Comparison of ENCODE assay signal across 17 cellular contexts in genomic region chr4:1058198-1058996, GRCh38. TPM values are rescaled to one million over a fixed set of nuclear protein-coding genes. Genes with fewer than 3 reads are reported as not detected.
DNase-seq lines count a peak whose midpoint lies in the region; ATAC-seq and TF ChIP-seq lines count a peak whose summit lies in the region.
"Had no signal": no experiment of that assay in that cellular context is flagged by ENCODE, and none has a peak within 500 bp of the region (broad histone marks: within the 10 kb centered on the region; RNA-seq: fewer than 3 reads in every experiment).

No MANE protein-coding gene starts in this region.

- H3K36me3 Mint-ChIP-seq in stimulated activated memory B cell treated with anti-CD40 and anti-IgM and Interleukin-4, amounts not matched to agents 10 μg/mL and 1 μg/mL and 100 μg/mL, for 72 hours = peaks cover 4% of the 10 kb centered on the region

- ATAC-seq in stimulated activated memory B cell treated with anti-CD40 and anti-IgM and Interleukin-4, amounts not matched to agents 10 μg/mL and 1 μg/mL and 100 μg/mL, for 72 hours = no peak

- WGBS in mesendoderm (ENCODE audit: extremely low coverage, insufficient coverage, low lambda C conversion rate) = no CpG with 5 or more reads among the region's 35 CpGs

- no peak overlapping the region for H3K56ac ChIP-seq in mesendoderm (ENCODE audit: low read length)

- H3K79me1 ChIP-seq in mesendoderm (ENCODE audit: low read length) = no peaks in the 10 kb centered on the region

- peak; percentile 22 for DNase-seq in DMS53 treated with DMSO at 0.1 percent for 48 hours (lab: John Stamatoyannopoulos, UW; ENCODE audit: unreplicated experiment)
- peak; percentile 35 for DNase-seq in coronary artery (ENCODE audit: low spot score)
- peak; percentile 40 for DNase-seq in mesendoderm
- no peak for DNase-seq in SKM-1 (lab: John Stamatoyannopoulos, UW; ENCODE audit: unreplicated experiment)
- no peak for DNase-seq in 8988T
- no peak for DNase-seq in NCI-H1694 treated with DMSO at 0.1 percent for 48 hours (lab: John Stamatoyannopoulos, UW)
- DNase-seq: activated CD4-positive, alpha-beta T cell treated with anti-CD3 and anti-CD28 coated beads, Interleukin-2, amount 10 ng/mL, durations not matched to agents 7 days and 5 days; dermis blood vessel endothelial cell; DND-41; MV-4-11; NCI-H2171 had no signal

- no peak overlapping the region for H3K23ac ChIP-seq in mesendoderm (ENCODE audit: low read length)

- H3K9me3 Mint-ChIP-seq in stimulated activated memory B cell treated with anti-CD40 and anti-IgM and Interleukin-4, amounts not matched to agents 10 μg/mL and 1 μg/mL and 100 μg/mL, for 72 hours = no peaks in the 10 kb centered on the region
- H3K9me3 Mint-ChIP-seq: activated CD4-positive, alpha-beta T cell treated with anti-CD3 and anti-CD28 coated beads, Interleukin-2, amount 10 ng/mL, durations not matched to agents 7 days and 5 days; activated T-helper 1 cell treated with anti-CD3 and anti-CD28 coated beads, Interleukin-12 subunit alpha, Interleukin-12 subunit beta, Interleukin-2, Interleukin-4 antibody, amounts not matched to agents 30 ng/mL and 10 ng/mL and 1 ng/mL, durations not matched to agents 14 hours and 24 hours and 36 hours had no signal

- H3K27me3 ChIP-seq in BLaER1 treated with 17β-estradiol and CSF1 and Interleukin-3, amounts not matched to agents 10 nM and 100 nM = peaks cover 93 to 99% (median 96%) of the 10 kb centered on the region in 11 experiments
- H3K27me3 ChIP-seq in mesendoderm (ENCODE audit: insufficient read depth, low read length, poor library complexity) = peaks cover under 1% of the 10 kb centered on the region

- H2BK5ac ChIP-seq in mesendoderm (ENCODE audit: low read length) = no peak overlapping the region

- peaks cover 24% of the 10 kb centered on the region for H3K4me1 Mint-ChIP-seq in stimulated activated memory B cell treated with anti-CD40 and anti-IgM and Interleukin-4, amounts not matched to agents 10 μg/mL and 1 μg/mL and 100 μg/mL, for 72 hours

- no peak for TF ChIP-seq CTCF in coronary artery (IDR thresholded peaks at IDR 0.05)

- H4K20me1 ChIP-seq in BLaER1 treated with 17β-estradiol and CSF1 and Interleukin-3, amounts not matched to agents 10 nM and 100 nM = peaks cover 0 to 54% (median 31%) of the 10 kb centered on the region in 11 experiments; a peak in 18 of 22 replicates

- no peak overlapping the region for H3K4me3 Mint-ChIP-seq in stimulated activated memory B cell treated with anti-CD40 and anti-IgM and Interleukin-4, amounts not matched to agents 10 μg/mL and 1 μg/mL and 100 μg/mL, for 72 hours
- H3K4me3 Mint-ChIP-seq: activated CD4-positive, alpha-beta T cell treated with anti-CD3 and anti-CD28 coated beads, Interleukin-2, amount 10 ng/mL, durations not matched to agents 7 days and 5 days; activated T-helper 1 cell treated with anti-CD3 and anti-CD28 coated beads, Interleukin-12 subunit alpha, Interleukin-12 subunit beta, Interleukin-2, Interleukin-4 antibody, amounts not matched to agents 30 ng/mL and 10 ng/mL and 1 ng/mL, durations not matched to agents 14 hours and 24 hours and 36 hours; stimulated activated naive CD8-positive, alpha-beta T cell treated with anti-CD3 and anti-CD28 coated beads, Interleukin-15, Interleukin-2, amounts not matched to agents 100 ng/mL and 50 ng/mL, for 24 hours had no signal

- no peak overlapping the region for H3K4me3 ChIP-seq in BLaER1 treated with 17β-estradiol and CSF1 and Interleukin-3, amounts not matched to agents 10 nM and 100 nM
- H3K4me3 ChIP-seq in coronary artery (no peak overlapping the region), mesendoderm (ENCODE audit: low read length) (no peak overlapping the region)
- H3K4me3 ChIP-seq: lung, smooth muscle cell had no signal

- no peak overlapping the region for H3K27ac ChIP-seq in BLaER1 treated with 17β-estradiol and CSF1 and Interleukin-3, amounts not matched to agents 10 nM and 100 nM
- H3K27ac ChIP-seq in coronary artery (no peak overlapping the region), mesendoderm (ENCODE audit: low read depth, low read length) (no peak overlapping the region)

- H4K8ac ChIP-seq in mesendoderm (ENCODE audit: low read depth, low read length) = no peak overlapping the region

- no peaks in the 10 kb centered on the region for H3K36me3 ChIP-seq in BLaER1 treated with 17β-estradiol and CSF1 and Interleukin-3, amounts not matched to agents 10 nM and 100 nM
- H3K36me3 ChIP-seq in mesendoderm (ENCODE audit: control insufficient read depth, insufficient read depth, low read length) = no peaks in the 10 kb centered on the region

- H2AK5ac ChIP-seq in mesendoderm (ENCODE audit: low read length) = no peak overlapping the region

- H3K27me3 Mint-ChIP-seq in stimulated activated memory B cell treated with anti-CD40 and anti-IgM and Interleukin-4, amounts not matched to agents 10 μg/mL and 1 μg/mL and 100 μg/mL, for 72 hours = peaks cover 45% of the 10 kb centered on the region

- H3K18ac ChIP-seq in mesendoderm (ENCODE audit: low read length) = no peak overlapping the region

- no peak overlapping the region for H2BK15ac ChIP-seq in mesendoderm (replicated peaks; ENCODE audit: low read depth)

- peaks cover 13 to 51% (median 32%) of the 10 kb centered on the region in 10 experiments for H3K4me1 ChIP-seq in BLaER1 treated with 17β-estradiol and CSF1 and Interleukin-3, amounts not matched to agents 10 nM and 100 nM
- H3K4me1 ChIP-seq in mesendoderm (ENCODE audit: control insufficient read depth, low read depth, low read length) = no peaks in the 10 kb centered on the region

- no peak overlapping the region for H4K5ac ChIP-seq in mesendoderm (ENCODE audit: low read length)

- peak overlapping the region in 8 of 11 experiments; percentile 7 to 70 (median 49); a peak in 13 of 22 replicates for H3K4me2 ChIP-seq in BLaER1 treated with 17β-estradiol and CSF1 and Interleukin-3, amounts not matched to agents 10 nM and 100 nM
- H3K4me2 ChIP-seq in mesendoderm (ENCODE audit: low read length) = no peak overlapping the region
- H3K4me2 ChIP-seq: smooth muscle cell had no signal

- no peak overlapping the region for H3K9ac ChIP-seq in BLaER1 treated with 17β-estradiol and CSF1 and Interleukin-3, amounts not matched to agents 10 nM and 100 nM
- H3K9ac ChIP-seq in mesendoderm (ENCODE audit: low read length) = no peak overlapping the region

- no peaks in the 10 kb centered on the region for H3K79me2 ChIP-seq in mesendoderm (ENCODE audit: control insufficient read depth, insufficient read depth, low read length)

- H3K4ac ChIP-seq in mesendoderm (ENCODE audit: low read depth, low read length) = no peak overlapping the region

- H3K9me3 ChIP-seq in BLaER1 treated with 17β-estradiol and CSF1 and Interleukin-3, amounts not matched to agents 10 nM and 100 nM (replicated peaks in 1 of 11) = peaks cover 0 to 5% (median 0%) of the 10 kb centered on the region in 11 experiments; a peak in 1 of 22 replicates

- H2BK120ac ChIP-seq in mesendoderm (ENCODE audit: low read depth, low read length) = no peak overlapping the region

- H3K27ac Mint-ChIP-seq in stimulated activated memory B cell treated with anti-CD40 and anti-IgM and Interleukin-4, amounts not matched to agents 10 μg/mL and 1 μg/mL and 100 μg/mL, for 72 hours = no peak overlapping the region
- H3K27ac Mint-ChIP-seq: activated T-helper 1 cell treated with anti-CD3 and anti-CD28 coated beads, Interleukin-12 subunit alpha, Interleukin-12 subunit beta, Interleukin-2, Interleukin-4 antibody, amounts not matched to agents 30 ng/mL and 10 ng/mL and 1 ng/mL, durations not matched to agents 14 hours and 24 hours and 36 hours; stimulated activated naive CD8-positive, alpha-beta T cell treated with anti-CD3 and anti-CD28 coated beads, Interleukin-15, Interleukin-2, amounts not matched to agents 100 ng/mL and 50 ng/mL, for 24 hours had no signal

RNA-seq across cellular contexts. Expression of gene FGFRL1, which starts 47.0 kb away (rescaled TPM):
- 10.8 TPM for polyA plus RNA-seq in mesendoderm (2013, experiment 1 of 2)
- 11.3 TPM for polyA plus RNA-seq in mesendoderm (2013, experiment 2 of 2)

RNA-seq across cellular contexts. Expression of gene RNF212, which starts 55.0 kb away (rescaled TPM):
- polyA plus RNA-seq in mesendoderm (2013, experiment 1 of 2) = 1.7 TPM
- 2.1 TPM for polyA plus RNA-seq in mesendoderm (2013, experiment 2 of 2)

Comparison
In these comparisons a context has a peak if more than half of its experiments do, and no peak if none do; other contexts are left out.
1. DNase-seq: peak in DMS53 treated with DMSO at 0.1 percent for 48 hours (single experiment), coronary artery (single experiment) and mesendoderm (single experiment); none in SKM-1 (single experiment), 8988T (single experiment) and NCI-H1694 treated with DMSO at 0.1 percent for 48 hours (single experiment).